ENCODE assay signal across 25 cellular contexts in the genomic region with DNA sequence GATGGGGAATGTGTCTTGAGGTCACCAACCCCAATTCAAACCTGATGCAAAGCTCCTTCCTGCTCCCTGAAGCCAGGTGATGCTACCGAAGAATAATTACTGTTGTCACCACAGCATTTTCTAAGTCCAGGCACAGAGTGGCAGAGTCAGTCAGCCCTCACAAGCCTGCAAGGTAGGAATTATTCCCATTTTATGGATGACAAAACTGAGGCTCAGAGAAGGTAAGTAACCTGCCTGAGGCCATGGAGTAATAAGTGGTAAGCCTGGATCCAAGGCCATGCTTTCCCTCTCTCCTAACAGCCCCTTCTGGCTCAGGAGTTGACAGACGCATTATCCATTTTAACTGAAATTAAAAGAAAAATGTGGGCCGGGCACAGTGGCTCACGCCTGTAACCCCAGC. TPM values are rescaled to one million over a fixed set of nuclear protein-coding genes. Genes with fewer than 3 reads are reported as not detected.
DNase-seq lines count a peak whose midpoint lies in the region; ATAC-seq and TF ChIP-seq lines count a peak whose summit lies in the region.
"Had no signal": no experiment of that assay in that cellular context is flagged by ENCODE, and none has a peak within 500 bp of the region (broad histone marks: within the 10 kb centered on the region; RNA-seq: fewer than 3 reads in every experiment).

No MANE protein-coding gene starts in this region.

- H3K4me2 ChIP-seq in neural progenitor cell = peak overlapping the region; percentile 45

- no peak overlapping the region for H2AFZ ChIP-seq in neural progenitor cell (replicated peaks)
- H2AFZ ChIP-seq: GM23248 had no signal

- H3K9me3 ChIP-seq in cardiac muscle cell (ENCODE audit: low read depth) = no peaks in the 10 kb centered on the region
- no peaks in the 10 kb centered on the region for H3K9me3 ChIP-seq in endodermal cell (ENCODE audit: control insufficient read depth, low read length)
- H3K9me3 ChIP-seq in neural progenitor cell (ENCODE audit: low read depth) = no peaks in the 10 kb centered on the region

- H3K9ac ChIP-seq in endodermal cell (ENCODE audit: extremely low read depth, low read length, poor library complexity, severe bottlenecking) (no peak overlapping the region), neural progenitor cell (no peak overlapping the region)
- H3K9ac ChIP-seq: GM23248 had no signal

- ATAC-seq in HG02981 (IDR thresholded peaks at IDR 0.05; ENCODE audit: unreplicated experiment) (no peak), HG03432 (IDR thresholded peaks at IDR 0.05; ENCODE audit: unreplicated experiment) (no peak)
- ATAC-seq: CD8-positive, alpha-beta T cell; HCT116; SK-N-SH treated with all-trans-retinoic acid at 6 μM for 48 hours had no signal

- CTCF ChIA-PET in RWPE1 (lab: Yijun Ruan, JAX) = interaction anchor here (0.7 kb wide), 1 partner anchor 24 kb away, joined by 4 read pairs; no protein-coding TSS in a partner anchor

- 87 to 90% methylated on average over 4 of the region's 4 CpGs for WGBS in endodermal cell (ENCODE audit: insufficient coverage in 1 of 2, insufficient read length in 1 of 2), 2 experiments

- no peak for TF ChIP-seq CTCF in cardiac muscle cell (IDR thresholded peaks at IDR 0.05; ENCODE audit: low read depth, low read length)
- TF ChIP-seq CTCF in RWPE1 (conservative IDR thresholded peaks at IDR 0.05; ENCODE audit: low read depth) = no peak
- TF ChIP-seq CTCF in endodermal cell (conservative IDR thresholded peaks at IDR 0.05) = no peak
- TF ChIP-seq CTCF in neural progenitor cell (IDR thresholded peaks at IDR 0.05) = no peak

- H3K9me3 Mint-ChIP-seq in endodermal cell (no peaks in the 10 kb centered on the region), neural progenitor cell (no peaks in the 10 kb centered on the region)
- H3K9me3 Mint-ChIP-seq: CD8-positive, alpha-beta T cell had no signal

- DNase-seq in cardiac muscle cell (ENCODE audit: low read depth in 1 of 2, low spot score in 1 of 2) (no peak), cardiac septum (ENCODE audit: low spot score) (no peak), RWPE1 (ENCODE audit: low spot score) (no peak), endodermal cell (no peak), neural progenitor cell (ENCODE audit: low spot score) (no peak), HuH-7.5 (ENCODE audit: low spot score) (no peak)
- DNase-seq: AML-193; C1 segment of cervical spinal cord; Calu3; CD8-positive, alpha-beta T cell; DMS153; GM23248; KBM-7; MM.1S; NCI-H1048; NCI-H1417 treated with DMSO at 0.1 percent for 48 hours; NCI-H187; NCI-H446 treated with DMSO at 0.1 percent for 48 hours; NCI-H526 treated with DMSO at 0.1 percent for 48 hours; SIG-M5 had no signal

- H3K27ac ChIP-seq in cardiac muscle cell (peak overlapping the region; percentile 71), RWPE1 (peak overlapping the region; percentile 99), endodermal cell (ENCODE audit: low read depth, low read length) (no peak overlapping the region), neural progenitor cell (peak overlapping the region; percentile 77)
- H3K27ac ChIP-seq: 22Rv1, GM23248 had no signal

- H3K4me3 ChIP-seq in cardiac muscle cell (no peak overlapping the region), endodermal cell (ENCODE audit: low read length) (no peak overlapping the region), neural progenitor cell (no peak overlapping the region)
- H3K4me3 ChIP-seq: GM23248 had no signal

- H3K27me3 ChIP-seq in cardiac muscle cell (no peaks in the 10 kb centered on the region), endodermal cell (ENCODE audit: control insufficient read depth, insufficient read depth, low read length, poor library complexity, severe bottlenecking) (no peaks in the 10 kb centered on the region), neural progenitor cell (no peaks in the 10 kb centered on the region)

- peaks cover 40% of the 10 kb centered on the region for H3K4me1 Mint-ChIP-seq in endodermal cell
- peaks cover 56% of the 10 kb centered on the region for H3K4me1 Mint-ChIP-seq in neural progenitor cell

- H3F3A ChIP-seq in neural progenitor cell (ENCODE audit: low read depth) = peaks cover 56% of the 10 kb centered on the region

- peaks cover 36% of the 10 kb centered on the region for H4K20me1 ChIP-seq in neural progenitor cell (ENCODE audit: low read depth)

- H3K27me3 Mint-ChIP-seq in endodermal cell (ENCODE audit: insufficient read depth) (no peaks in the 10 kb centered on the region), neural progenitor cell (ENCODE audit: insufficient read depth, low read depth) (peaks cover 20% of the 10 kb centered on the region)

- H3K4me1 ChIP-seq in cardiac muscle cell (ENCODE audit: low read depth) (peaks cover 28% of the 10 kb centered on the region), endodermal cell (ENCODE audit: control insufficient read depth, insufficient read depth, low read length) (peaks cover 10% of the 10 kb centered on the region), neural progenitor cell (peaks cover 65% of the 10 kb centered on the region)

- POLR2A ChIA-PET in RWPE1 (lab: Yijun Ruan, JAX; ENCODE audit: low non-redundant PET) = no interaction called here

- H3K36me3 Mint-ChIP-seq in endodermal cell (ENCODE audit: low read depth) (peaks cover 14% of the 10 kb centered on the region), neural progenitor cell (peaks cover 9% of the 10 kb centered on the region)

- H3K36me3 ChIP-seq in cardiac muscle cell = peaks cover 3% of the 10 kb centered on the region
- H3K36me3 ChIP-seq in endodermal cell (ENCODE audit: control insufficient read depth, insufficient read depth, low read length) = no peaks in the 10 kb centered on the region
- no peaks in the 10 kb centered on the region for H3K36me3 ChIP-seq in neural progenitor cell

- intact Hi-C loops in cardiac septum (cut with DNase I) = no loop called here

- no peak overlapping the region for H3K4me3 Mint-ChIP-seq in endodermal cell
- H3K4me3 Mint-ChIP-seq in neural progenitor cell = no peak overlapping the region
- H3K4me3 Mint-ChIP-seq: CD8-positive, alpha-beta T cell had no signal

- H3K27ac Mint-ChIP-seq in endodermal cell (peak overlapping the region; percentile 48), neural progenitor cell (peak overlapping the region; percentile 53)
- H3K27ac Mint-ChIP-seq: CD8-positive, alpha-beta T cell had no signal

- peaks cover 38% of the 10 kb centered on the region for H3K79me2 ChIP-seq in neural progenitor cell (ENCODE audit: low read depth)

RNA-seq across cellular contexts. Expression of a gene that starts 23.0 kb away (rescaled TPM):
- total RNA-seq in cardiac muscle cell = 122 and 124 TPM in 2 replicates
- 80.1 and 111 TPM in 2 replicates for polyA plus RNA-seq in cardiac muscle cell
- total RNA-seq in cardiac septum = 19.3 TPM
- 10 to 100 TPM; 65.0 to 69.5 TPM for total RNA-seq in endodermal cell
- 64.0 TPM for polyA plus RNA-seq in endodermal cell (2013, experiment 1 of 2)
- 59.8 TPM for polyA plus RNA-seq in endodermal cell (2013, experiment 2 of 2)
- total RNA-seq in neural progenitor cell (ENCODE audit: low replicate concordance) = 68.8 and 96.0 TPM in 2 replicates

RNA-seq across cellular contexts. Expression of a gene that starts 56.1 kb away (rescaled TPM):
- 23.2 and 34.2 TPM in 2 replicates for total RNA-seq in cardiac muscle cell
- polyA plus RNA-seq in cardiac muscle cell = 35.4 and 47.2 TPM in 2 replicates
- 29.7 TPM for total RNA-seq in cardiac septum
- total RNA-seq in endodermal cell = 10 to 100 TPM; 27.7 to 40.0 TPM
- 35.3 TPM for polyA plus RNA-seq in endodermal cell (2013, experiment 1 of 2)
- polyA plus RNA-seq in endodermal cell (2013, experiment 2 of 2) = 36.4 TPM
- total RNA-seq in neural progenitor cell (ENCODE audit: low replicate concordance) = 37.0 and 60.6 TPM in 2 replicates

RNA-seq across cellular contexts. Expression of a gene that starts 56.2 kb away (rescaled TPM):
- total RNA-seq in cardiac muscle cell (14.4 and 16.9 TPM in 2 replicates), cardiac septum (18.5 TPM), endodermal cell (1 to 10 TPM; 5.4 to 7.9 TPM), neural progenitor cell (ENCODE audit: low replicate concordance) (9.4 and 14.6 TPM in 2 replicates)
- 21.4 and 24.1 TPM in 2 replicates for polyA plus RNA-seq in cardiac muscle cell
- polyA plus RNA-seq in endodermal cell (2013, experiment 1 of 2) = 7.5 TPM
- polyA plus RNA-seq in endodermal cell (2013, experiment 2 of 2) = 8.7 TPM
